8 cellular contexts compared by ENCODE assay signal in genomic region chr17:48593840-48594411, GRCh38. TPM values are rescaled to one million over a fixed set of nuclear protein-coding genes. Genes with fewer than 3 reads are reported as not detected.
DNase-seq lines count a peak whose midpoint lies in the region; ATAC-seq, FAIRE-seq and TF ChIP-seq lines count a peak whose summit lies in the region.

No MANE protein-coding gene starts in this region.

- H3K9me3 ChIP-seq in DND-41 (ENCODE audit: insufficient read depth, low read length, severe bottlenecking) (no peaks in the 10 kb centered on the region), RWPE2 (ENCODE audit: severe bottlenecking) (no peaks in the 10 kb centered on the region), prostate gland (no peaks in the 10 kb centered on the region), aorta (ENCODE audit: control insufficient read depth, low read length) (no peaks in the 10 kb centered on the region)

- no peaks in the 10 kb centered on the region for H3K36me3 ChIP-seq in DND-41 (ENCODE audit: insufficient read depth, low read length)
- H3K36me3 ChIP-seq in KMS-11 (ENCODE audit: insufficient read depth) = no peaks in the 10 kb centered on the region
- H3K36me3 ChIP-seq in RWPE2 (ENCODE audit: low read depth) = no peaks in the 10 kb centered on the region
- no peaks in the 10 kb centered on the region for H3K36me3 ChIP-seq in prostate gland
- no peaks in the 10 kb centered on the region for H3K36me3 ChIP-seq in aorta (ENCODE audit: control insufficient read depth in 1 of 2, insufficient read depth in 2 of 2, low read length in 1 of 2)

- no peaks in the 10 kb centered on the region for H3K9me3 Mint-ChIP-seq in activated T-helper 2 cell treated with anti-CD3 and anti-CD28 coated beads, Interferon-gamma antibody, Interleukin-2, Interleukin-4, amounts not matched to agents 10 μg/mL and 5 μg/mL and 100 μg/mL, durations not matched to agents 14 hours and 24 hours and 36 hours

- no peak overlapping the region for H3K4me2 ChIP-seq in DND-41 (ENCODE audit: insufficient read depth, low read length)
- H3K4me2 ChIP-seq in KMS-11 = peak overlapping the region; percentile 47

- H4K20me1 ChIP-seq in DND-41 (ENCODE audit: insufficient read depth, low read length) = no peaks in the 10 kb centered on the region
- H4K20me1 ChIP-seq in KMS-11 (ENCODE audit: insufficient read depth) = no peaks in the 10 kb centered on the region

- H3K27me3 ChIP-seq in DND-41 (ENCODE audit: insufficient read depth, low read length, poor library complexity) = peaks cover 16% of the 10 kb centered on the region
- H3K27me3 ChIP-seq in KMS-11 (ENCODE audit: insufficient read depth, low read depth) = peaks cover 24% of the 10 kb centered on the region
- H3K27me3 ChIP-seq in RWPE2 (ENCODE audit: insufficient read depth, poor library complexity, severe bottlenecking) = no peaks in the 10 kb centered on the region
- H3K27me3 ChIP-seq in prostate gland (replicated peaks; ENCODE audit: insufficient read depth) = peaks cover 39% of the 10 kb centered on the region
- no peaks in the 10 kb centered on the region for H3K27me3 ChIP-seq in aorta (ENCODE audit: control insufficient read depth in 1 of 2, insufficient read depth in 2 of 2, low read length in 1 of 2)

- H3K79me2 ChIP-seq in DND-41 (ENCODE audit: insufficient read depth, low read length) (no peaks in the 10 kb centered on the region), KMS-11 (ENCODE audit: insufficient read depth, low read depth) (no peaks in the 10 kb centered on the region)

- no peak for TF ChIP-seq POLR2A in prostate gland (IDR thresholded peaks at IDR 0.05)

- peaks cover 43% of the 10 kb centered on the region for H3K4me1 Mint-ChIP-seq in activated T-helper 2 cell treated with anti-CD3 and anti-CD28 coated beads, Interferon-gamma antibody, Interleukin-2, Interleukin-4, amounts not matched to agents 10 μg/mL and 5 μg/mL and 100 μg/mL, durations not matched to agents 14 hours and 24 hours and 36 hours (ENCODE audit: low read depth)

- WGBS in prostate gland = 15% methylated on average over 30 of the region's 30 CpGs
- WGBS in aorta, 2 donors = 6 to 7% methylated on average over 30 of the region's 30 CpGs

- intact Hi-C loops in activated T-helper 2 cell treated with anti-CD3 and anti-CD28 coated beads, Interferon-gamma antibody, Interleukin-2, Interleukin-4, amounts not matched to agents 10 μg/mL and 5 μg/mL and 100 μg/mL, durations not matched to agents 14 hours and 24 hours and 36 hours (cut with micrococcal nuclease) = loop anchor here (1.0 kb wide), 1 partner anchor 258 kb away; no protein-coding TSS in a partner anchor
- intact Hi-C loops in prostate gland (cut with DNase I) (no loop called here), aorta (cut with DNase I) (loop anchor here (2.0 to 10.0 kb wide), 3 partner anchors 101 to 569 kb away; no protein-coding TSS in a partner anchor)

- H3K4me1 ChIP-seq in DND-41 (ENCODE audit: insufficient read depth, low read length) (no peaks in the 10 kb centered on the region), KMS-11 (ENCODE audit: low read depth, poor library complexity, severe bottlenecking) (peaks cover 5% of the 10 kb centered on the region), RWPE2 (ENCODE audit: insufficient read depth, poor library complexity, severe bottlenecking) (no peaks in the 10 kb centered on the region), prostate gland (replicated peaks) (no peaks in the 10 kb centered on the region), aorta (ENCODE audit: control insufficient read depth in 1 of 2, insufficient read depth in 2 of 2, low read length in 2 of 2) (no peaks in the 10 kb centered on the region)

- FAIRE-seq in frontal cortex (lab: Jason Lieb, UNC) = no peak

- no peak overlapping the region for H3K4me3 ChIP-seq in DND-41 (ENCODE audit: low read depth in 1 of 2, low read length in 2 of 2)
- no peak overlapping the region for H3K4me3 ChIP-seq in KMS-11 (IDR thresholded peaks at IDR 0.05; ENCODE audit: insufficient read depth, low read depth, low read length)
- H3K4me3 ChIP-seq in RWPE2 (ENCODE audit: severe bottlenecking) = no peak overlapping the region
- H3K4me3 ChIP-seq in prostate gland = no peak overlapping the region
- no peak overlapping the region for H3K4me3 ChIP-seq in aorta (ENCODE audit: low read length in 2 of 2)

- no peak overlapping the region for H3K27ac ChIP-seq in DND-41 (ENCODE audit: low read length)
- no peak overlapping the region for H3K27ac ChIP-seq in KMS-11
- no peak overlapping the region for H3K27ac ChIP-seq in RWPE2 (ENCODE audit: poor library complexity, severe bottlenecking)
- no peak overlapping the region for H3K27ac ChIP-seq in prostate gland
- no peak overlapping the region for H3K27ac ChIP-seq in aorta (ENCODE audit: low read depth in 1 of 2, low read length in 2 of 2)

- no peak overlapping the region for H3K9ac ChIP-seq in DND-41 (ENCODE audit: low read depth, low read length)
- no peak overlapping the region for H3K9ac ChIP-seq in KMS-11

- H3K27me3 Mint-ChIP-seq in activated T-helper 2 cell treated with anti-CD3 and anti-CD28 coated beads, Interferon-gamma antibody, Interleukin-2, Interleukin-4, amounts not matched to agents 10 μg/mL and 5 μg/mL and 100 μg/mL, durations not matched to agents 14 hours and 24 hours and 36 hours (ENCODE audit: low read depth) = peaks cover 86% of the 10 kb centered on the region

- ATAC-seq in DND-41 (ENCODE audit: insufficient read depth, low read depth) (peak; percentile 79), RWPE2 (ENCODE audit: low read depth) (no peak), aorta (ENCODE audit: low FRiP score) (peak; percentile 88), HG02588 (IDR thresholded peaks at IDR 0.05; ENCODE audit: unreplicated experiment) (no peak)

- TF ChIP-seq CTCF in DND-41 (IDR thresholded peaks at IDR 0.05; ENCODE audit: borderline replicate concordance, extremely low read depth, low read length, poor library complexity, severe bottlenecking) (peak; percentile 80), KMS-11 (conservative IDR thresholded peaks at IDR 0.05; ENCODE audit: low read depth, low read length) (peak; percentile 75), RWPE2 (IDR thresholded peaks at IDR 0.05; ENCODE audit: poor library complexity, severe bottlenecking) (peak; percentile 18), prostate gland (IDR thresholded peaks at IDR 0.05) (peak; percentile 41 to 83 (median 68))

- peaks cover 3% of the 10 kb centered on the region for H3K36me3 Mint-ChIP-seq in activated T-helper 2 cell treated with anti-CD3 and anti-CD28 coated beads, Interferon-gamma antibody, Interleukin-2, Interleukin-4, amounts not matched to agents 10 μg/mL and 5 μg/mL and 100 μg/mL, durations not matched to agents 14 hours and 24 hours and 36 hours (ENCODE audit: low read depth)

- peak overlapping the region; percentile 76 for H3K4me3 Mint-ChIP-seq in activated T-helper 2 cell treated with anti-CD3 and anti-CD28 coated beads, Interferon-gamma antibody, Interleukin-2, Interleukin-4, amounts not matched to agents 10 μg/mL and 5 μg/mL and 100 μg/mL, durations not matched to agents 14 hours and 24 hours and 36 hours (ENCODE audit: low read depth)

- H2AFZ ChIP-seq in DND-41 (ENCODE audit: low read depth, low read length) = no peak overlapping the region
- H2AFZ ChIP-seq in KMS-11 (ENCODE audit: low read depth) = peak overlapping the region; percentile 79

- no peak overlapping the region for H3K27ac Mint-ChIP-seq in activated T-helper 2 cell treated with anti-CD3 and anti-CD28 coated beads, Interferon-gamma antibody, Interleukin-2, Interleukin-4, amounts not matched to agents 10 μg/mL and 5 μg/mL and 100 μg/mL, durations not matched to agents 14 hours and 24 hours and 36 hours

- peak; percentile 63 for DNase-seq in DND-41
- no peak for DNase-seq in RWPE2 (ENCODE audit: low spot score)
- peak; percentile 78 for DNase-seq in activated T-helper 2 cell treated with anti-CD3 and anti-CD28 coated beads, Interferon-gamma antibody, Interleukin-2, Interleukin-4, amounts not matched to agents 10 μg/mL and 5 μg/mL and 100 μg/mL, durations not matched to agents 14 hours and 24 hours and 36 hours (ENCODE audit: low spot score)
- peak; percentile 68 for DNase-seq in frontal cortex (ENCODE audit: low spot score in 2 of 2)
- peak; percentile 20 for DNase-seq in prostate gland (ENCODE audit: low spot score)
- DNase-seq in aorta = peak; percentile 88 to 95

RNA-seq across cellular contexts. Expression of gene HOXB5, which starts 0.3 kb away (rescaled TPM):
- not detected in 2 replicates for total RNA-seq in activated T-helper 2 cell treated with anti-CD3 and anti-CD28 coated beads, Interferon-gamma antibody, Interleukin-2, Interleukin-4, amounts not matched to agents 10 μg/mL and 5 μg/mL and 100 μg/mL, durations not matched to agents 14 hours and 24 hours and 36 hours
- total RNA-seq in frontal cortex = not detected
- 1 to 10 TPM in 1 of 2 donors, under 1 TPM in 1; 0.36 to 1.1 TPM for total RNA-seq in prostate gland
- total RNA-seq in aorta = 1 to 10 TPM; 1.4 to 5.9 TPM
- 1 to 10 TPM in 1 of 2 donors, not detected in 1; 3.6 TPM for polyA plus RNA-seq in aorta

RNA-seq across cellular contexts. Expression of gene HOXB3, which starts 3.9 kb away (rescaled TPM):
- total RNA-seq in activated T-helper 2 cell treated with anti-CD3 and anti-CD28 coated beads, Interferon-gamma antibody, Interleukin-2, Interleukin-4, amounts not matched to agents 10 μg/mL and 5 μg/mL and 100 μg/mL, durations not matched to agents 14 hours and 24 hours and 36 hours = 3.8 and 4.6 TPM in 2 replicates
- total RNA-seq in frontal cortex (not detected), prostate gland (10 to 100 TPM in 1 of 2 donors, 1 to 10 TPM in 1; 7.8 to 11.4 TPM), aorta (10 to 100 TPM; 20.0 to 62.9 TPM)
- polyA plus RNA-seq in aorta = 10 to 100 TPM in 1 of 2 donors, 1 to 10 TPM in 1; 2.4 to 30.5 TPM

RNA-seq across cellular contexts. Expression of gene HOXB6, which starts 10.9 kb away (rescaled TPM):
- total RNA-seq in activated T-helper 2 cell treated with anti-CD3 and anti-CD28 coated beads, Interferon-gamma antibody, Interleukin-2, Interleukin-4, amounts not matched to agents 10 μg/mL and 5 μg/mL and 100 μg/mL, durations not matched to agents 14 hours and 24 hours and 36 hours = 0.52 and 0.62 TPM in 2 replicates
- total RNA-seq in frontal cortex (not detected), prostate gland (under 1 TPM; 0.27 to 0.40 TPM), aorta (10 to 100 TPM in 1 of 2 donors, 1 to 10 TPM in 1; 5.8 to 16.8 TPM)
- polyA plus RNA-seq in aorta = 1 to 10 TPM; 3.9 to 4.1 TPM

RNA-seq across cellular contexts. Expression of gene HOXB4, which starts 15.8 kb away (rescaled TPM):
- 3.0 and 3.3 TPM in 2 replicates for total RNA-seq in activated T-helper 2 cell treated with anti-CD3 and anti-CD28 coated beads, Interferon-gamma antibody, Interleukin-2, Interleukin-4, amounts not matched to agents 10 μg/mL and 5 μg/mL and 100 μg/mL, durations not matched to agents 14 hours and 24 hours and 36 hours
- total RNA-seq in frontal cortex (not detected), prostate gland (1 to 10 TPM in 1 of 2 donors, under 1 TPM in 1; 0.41 to 1.1 TPM), aorta (10 to 100 TPM in 1 of 2 donors, 1 to 10 TPM in 1; 6.6 to 17.9 TPM)
- polyA plus RNA-seq in aorta = 10 to 100 TPM in 1 of 2 donors, 1 to 10 TPM in 1; 1.4 to 11.5 TPM

RNA-seq across cellular contexts. Expression of gene HOXB7, which starts 16.9 kb away (rescaled TPM):
- 0.39 and 0.64 TPM in 2 replicates for total RNA-seq in activated T-helper 2 cell treated with anti-CD3 and anti-CD28 coated beads, Interferon-gamma antibody, Interleukin-2, Interleukin-4, amounts not matched to agents 10 μg/mL and 5 μg/mL and 100 μg/mL, durations not matched to agents 14 hours and 24 hours and 36 hours
- total RNA-seq in frontal cortex (not detected), prostate gland (1 to 10 TPM in 1 of 2 donors, under 1 TPM in 1; 0.73 to 3.4 TPM), aorta (10 to 100 TPM in 1 of 2 donors, 1 to 10 TPM in 1; 9.1 to 14.1 TPM)
- polyA plus RNA-seq in aorta = 10 to 100 TPM; 18.2 to 22.4 TPM

Comparison
In these comparisons a context has a peak if more than half of its experiments do, and no peak if none do; other contexts are left out.
1. ATAC-seq: peak in DND-41 (single experiment) and aorta (single experiment); none in RWPE2 (single experiment) and HG02588 (single experiment).
2. CTCF ChIP-seq: peak in every context shown above with its lines; median percentile 80 in DND-41; 75 in KMS-11; 68 in prostate gland; 18 in RWPE2.